Comparison of ENCODE assay signal across 8 cellular contexts in the genomic region with DNA sequence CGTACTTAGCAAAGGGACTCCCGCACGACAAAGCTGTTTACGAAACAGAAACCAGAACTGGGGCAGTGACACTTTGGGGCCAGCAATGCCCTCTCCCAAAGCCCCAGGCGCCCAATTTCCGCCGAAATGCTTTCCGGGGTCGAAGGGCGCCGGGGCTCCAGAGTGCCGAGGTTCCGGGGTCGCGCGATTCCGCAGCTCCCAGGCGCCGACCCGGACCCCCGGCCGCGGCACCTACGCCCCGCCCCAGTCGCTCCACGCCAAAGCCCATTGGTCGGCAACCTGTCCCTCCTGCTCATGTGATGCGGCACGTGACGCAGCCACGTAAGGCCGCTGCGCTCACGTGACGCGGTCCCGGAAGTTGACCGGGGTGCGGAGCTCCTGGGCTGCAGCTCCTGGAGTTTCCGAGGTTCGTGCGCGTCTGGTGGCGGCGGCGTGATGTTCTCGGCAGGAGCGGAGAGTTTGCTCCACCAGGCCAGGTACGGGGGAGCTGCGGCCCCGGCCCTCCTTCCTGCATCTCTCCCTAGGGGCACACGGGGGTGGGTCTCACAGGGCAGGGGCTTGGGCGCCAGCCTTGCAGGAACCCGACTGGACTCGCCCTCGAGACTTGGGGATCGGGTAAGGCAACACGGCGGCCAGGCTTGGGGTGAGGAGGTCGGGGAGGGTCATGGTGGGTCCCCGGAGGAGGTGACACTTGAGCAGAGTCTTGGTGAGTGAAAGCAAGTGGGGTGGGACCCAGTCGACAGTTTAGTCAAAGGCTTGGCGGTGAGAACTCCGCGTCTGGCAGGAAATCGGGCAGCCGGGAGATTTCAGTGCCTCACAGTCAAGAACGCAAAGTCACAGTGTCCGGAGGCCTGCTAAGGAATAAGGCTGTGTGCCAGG. TPM values are rescaled to one million over a fixed set of nuclear protein-coding genes. Genes with fewer than 3 reads are reported as not detected.
DNase-seq lines count a peak whose midpoint lies in the region; ATAC-seq and TF ChIP-seq lines count a peak whose summit lies in the region.

A gene with protein sequence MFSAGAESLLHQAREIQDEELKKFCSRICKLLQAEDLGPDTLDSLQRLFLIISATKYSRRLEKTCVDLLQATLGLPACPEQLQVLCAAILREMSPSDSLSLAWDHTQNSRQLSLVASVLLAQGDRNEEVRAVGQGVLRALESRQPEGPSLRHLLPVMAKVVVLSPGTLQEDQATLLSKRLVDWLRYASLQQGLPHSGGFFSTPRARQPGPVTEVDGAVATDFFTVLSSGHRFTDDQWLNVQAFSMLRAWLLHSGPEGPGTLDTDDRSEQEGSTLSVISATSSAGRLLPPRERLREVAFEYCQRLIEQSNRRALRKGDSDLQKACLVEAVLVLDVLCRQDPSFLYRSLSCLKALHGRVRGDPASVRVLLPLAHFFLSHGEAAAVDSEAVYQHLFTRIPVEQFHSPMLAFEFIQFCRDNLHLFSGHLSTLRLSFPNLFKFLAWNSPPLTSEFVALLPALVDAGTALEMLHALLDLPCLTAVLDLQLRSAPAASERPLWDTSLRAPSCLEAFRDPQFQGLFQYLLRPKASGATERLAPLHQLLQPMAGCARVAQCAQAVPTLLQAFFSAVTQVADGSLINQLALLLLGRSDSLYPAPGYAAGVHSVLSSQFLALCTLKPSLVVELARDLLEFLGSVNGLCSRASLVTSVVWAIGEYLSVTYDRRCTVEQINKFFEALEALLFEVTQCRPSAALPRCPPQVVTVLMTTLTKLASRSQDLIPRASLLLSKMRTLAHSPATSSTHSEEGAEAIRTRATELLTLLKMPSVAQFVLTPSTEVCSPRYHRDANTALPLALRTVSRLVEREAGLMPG (plus strand): TSS at position 343 of the 879 bp plus-strand sequence. CDS start 93 bp downstream, at position 436.

- DNase-seq in NB4 (ENCODE audit: low read depth) = peak; percentile 100
- peak; percentile 100 for DNase-seq in SK-N-SH
- DNase-seq in activated naive CD4-positive, alpha-beta T cell treated with anti-CD3 and anti-CD28 coated beads, Interleukin-2, amount 50 U/mL, for 16 hours = peak; percentile 97
- DNase-seq in non-pigmented ciliary epithelial cell (ENCODE audit: low read depth) = peak; percentile 80
- DNase-seq in substantia nigra (lab: John Stamatoyannopoulos, UW) = peak; percentile 70 to 98 (median 93)

- CTCF ChIA-PET in SK-N-SH (lab: Yijun Ruan, JAX) = interaction anchor here (0.8 to 3.4 kb wide), 13 partner anchors 9 to 371 kb away, joined by 3 to 14 read pairs (median 4); a partner anchor contains a TSS

- no peak for TF ChIP-seq RAD21 in SK-N-SH (IDR thresholded peaks at IDR 0.05; ENCODE audit: low read length)

- H3K9ac ChIP-seq in SK-N-SH = peak within 1 kb of the TSS; percentile 91

- ATAC-seq in HG02571 (IDR thresholded peaks at IDR 0.05; ENCODE audit: unreplicated experiment) = peak; percentile 88
- peak; percentile 94 for ATAC-seq in gastroesophageal sphincter

- H3K4me3 ChIP-seq in GM08714 (ENCODE audit: low read length) (peak within 1 kb of the TSS; percentile 86), NB4 (ENCODE audit: low read depth, low read length) (peak within 1 kb of the TSS; percentile 95), SK-N-SH (ENCODE audit: low read depth in 2 of 2, low read length in 1 of 2) (peak within 1 kb of the TSS; percentile 84 to 99), gastroesophageal sphincter (peak within 1 kb of the TSS; percentile 68 to 82)

- POLR2A ChIA-PET in SK-N-SH (lab: Yijun Ruan, JAX) = interaction anchor here (0.7 to 1.8 kb wide), 10 partner anchors 9 to 134 kb away, joined by 3 to 9 read pairs (median 6); a partner anchor contains a TSS

- peak; percentile 95 for TF ChIP-seq POLR2A in NB4 (IDR thresholded peaks at IDR 0.05; ENCODE audit: extremely low read depth, insufficient read length)
- peak; percentile 95 to 96 for TF ChIP-seq POLR2A in gastroesophageal sphincter (IDR thresholded peaks at IDR 0.05)

- peak within 1 kb of the TSS; percentile 97 for H3K4me2 ChIP-seq in SK-N-SH

- TF ChIP-seq EP300 in SK-N-SH (IDR thresholded peaks at IDR 0.05; ENCODE audit: borderline replicate concordance in 1 of 2, low read depth in 1 of 2, low read length in 1 of 2) (peak in 1 of 2 experiments; percentile 24; a peak in 2 of 4 replicates), gastroesophageal sphincter (IDR thresholded peaks at IDR 0.05) (no peak)

- H3F3A ChIP-seq in SK-N-SH (replicated peaks; ENCODE audit: insufficient read depth) = peaks cover 3% of the 10 kb centered on the region

- peak within 1 kb of the TSS; percentile 87 to 89 for H3K27ac ChIP-seq in SK-N-SH (ENCODE audit: low read depth in 2 of 2, low read length in 1 of 2)
- peak within 1 kb of the TSS; percentile 91 to 98 (median 94) for H3K27ac ChIP-seq in gastroesophageal sphincter
- H3K27ac ChIP-seq in substantia nigra (ENCODE audit: low read depth, low read length, poor library complexity, severe bottlenecking) = peak within 1 kb of the TSS; percentile 84

- no peaks in the 10 kb centered on the region for H3K27me3 ChIP-seq in SK-N-SH (ENCODE audit: insufficient read depth)
- no peaks in the 10 kb centered on the region for H3K27me3 ChIP-seq in gastroesophageal sphincter

- H3K9me3 ChIP-seq in SK-N-SH (no peaks in the 10 kb centered on the region), gastroesophageal sphincter (no peaks in the 10 kb centered on the region)

- TF ChIP-seq CTCF in NB4 (IDR thresholded peaks at IDR 0.05; ENCODE audit: low read depth, low read length) = no peak
- 0 out of 2 replicates have a peak, but pooled peaks have one; percentile 7 for TF ChIP-seq CTCF in SK-N-SH (IDR thresholded peaks at IDR 0.05)
- peak in 3 of 4 experiments; percentile 13 to 22 (median 14) for TF ChIP-seq CTCF in gastroesophageal sphincter (IDR thresholded peaks at IDR 0.05)

- peak within 1 kb of the TSS; percentile 90 for H2AFZ ChIP-seq in SK-N-SH (ENCODE audit: low read depth)

- no peaks in the 10 kb centered on the region for H3K9me2 ChIP-seq in SK-N-SH

- 3% methylated on average over 47 of the region's 70 CpGs for WGBS in SK-N-SH (ENCODE audit: low lambda C conversion rate)
- WGBS in gastroesophageal sphincter (ENCODE audit: low coverage in 1 of 2), 2 donors = 0 to 1% methylated on average over 2 to 13 of the region's 70 CpGs

- no peaks in the 10 kb centered on the region for H3K36me3 ChIP-seq in SK-N-SH (replicated peaks in 1 of 2; ENCODE audit: control insufficient read depth in 1 of 2, insufficient read depth in 2 of 2, low read length in 1 of 2)
- H3K36me3 ChIP-seq in gastroesophageal sphincter = peaks cover 0 to 20% of the 10 kb centered on the region in 2 donors

- peaks cover 52% of the 10 kb centered on the region for H3K79me2 ChIP-seq in SK-N-SH (ENCODE audit: insufficient read depth)

- H3K4me1 ChIP-seq in SK-N-SH (ENCODE audit: control insufficient read depth in 1 of 2, insufficient read depth in 2 of 2, low read depth in 1 of 2, low read length in 1 of 2) (peaks cover 9 to 18% of the 10 kb centered on the region in 2 experiments; a peak in 1 of 4 replicates), gastroesophageal sphincter (peaks cover 3 to 47% (median 12%) of the 10 kb centered on the region in 3 donors)

- H4K20me1 ChIP-seq in SK-N-SH (ENCODE audit: insufficient read depth) = peaks cover 14% of the 10 kb centered on the region

TF ChIP-seq in SK-N-SH, 30 proteins besides CTCF, POLR2A, EP300 and RAD21 (continues in another document):
- TF ChIP-seq SMC3 (IDR thresholded peaks at IDR 0.05; ENCODE audit: low read depth, low read length) (no peak), TAF1 (IDR thresholded peaks at IDR 0.05; ENCODE audit: borderline replicate concordance, low read depth, low read length) (peak; percentile 90), RFX5 (IDR thresholded peaks at IDR 0.05; ENCODE audit: low read length) (no peak), FOXJ3 (CRISPR knock-in tag; IDR thresholded peaks at IDR 0.05) (no peak), YY1 (IDR thresholded peaks at IDR 0.05; ENCODE audit: low read depth) (no peak; the same call in 1 of the 2 replicates), RCOR1 (IDR thresholded peaks at IDR 0.05; ENCODE audit: low read length) (peak; percentile 95), GATA2 (CRISPR knock-in tag; IDR thresholded peaks at IDR 0.05) (no peak), EZH2phosphoT487 (IDR thresholded peaks at IDR 0.05; ENCODE audit: borderline replicate concordance, low read depth) (no peak), CHD2 (IDR thresholded peaks at IDR 0.05; ENCODE audit: low read length, partially characterized antibody) (peak; percentile 88), FOXM1 (IDR thresholded peaks at IDR 0.05; ENCODE audit: low read depth) (peak; percentile 69; the same call in 1 of the 2 replicates), POLR2AphosphoS5 (IDR thresholded peaks at IDR 0.05; ENCODE audit: low read depth, low read length) (peak; percentile 96), MXI1 (IDR thresholded peaks at IDR 0.05; ENCODE audit: low read depth, low read length) (peak; percentile 95), TCF12 (IDR thresholded peaks at IDR 0.05) (no peak; the same call in 1 of the 2 replicates), TEAD4 (IDR thresholded peaks at IDR 0.05; ENCODE audit: borderline replicate concordance, insufficient read depth) (no peak), GABPA (IDR thresholded peaks at IDR 0.05; ENCODE audit: low read depth) (peak; percentile 85)
- TF ChIP-seq, protein P1, sequence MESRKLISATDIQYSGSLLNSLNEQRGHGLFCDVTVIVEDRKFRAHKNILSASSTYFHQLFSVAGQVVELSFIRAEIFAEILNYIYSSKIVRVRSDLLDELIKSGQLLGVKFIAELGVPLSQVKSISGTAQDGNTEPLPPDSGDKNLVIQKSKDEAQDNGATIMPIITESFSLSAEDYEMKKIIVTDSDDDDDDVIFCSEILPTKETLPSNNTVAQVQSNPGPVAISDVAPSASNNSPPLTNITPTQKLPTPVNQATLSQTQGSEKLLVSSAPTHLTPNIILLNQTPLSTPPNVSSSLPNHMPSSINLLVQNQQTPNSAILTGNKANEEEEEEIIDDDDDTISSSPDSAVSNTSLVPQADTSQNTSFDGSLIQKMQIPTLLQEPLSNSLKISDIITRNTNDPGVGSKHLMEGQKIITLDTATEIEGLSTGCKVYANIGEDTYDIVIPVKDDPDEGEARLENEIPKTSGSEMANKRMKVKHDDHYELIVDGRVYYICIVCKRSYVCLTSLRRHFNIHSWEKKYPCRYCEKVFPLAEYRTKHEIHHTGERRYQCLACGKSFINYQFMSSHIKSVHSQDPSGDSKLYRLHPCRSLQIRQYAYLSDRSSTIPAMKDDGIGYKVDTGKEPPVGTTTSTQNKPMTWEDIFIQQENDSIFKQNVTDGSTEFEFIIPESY (IDR thresholded peaks at IDR 0.05; ENCODE audit: borderline replicate concordance, low read depth) = peak; percentile 87; the same call in 1 of the 2 replicates

RNA-seq across cellular contexts. Expression of the gene that starts here (rescaled TPM):
- 29.5 and 36.7 TPM in 2 replicates for polyA plus RNA-seq in SK-N-SH (2012; rRNA removed)
- polyA plus RNA-seq in SK-N-SH (2012; cell fraction: cytosol; rRNA removed) = 5.5 and 11.0 TPM in 2 replicates
- 159 and 241 TPM in 2 replicates for polyA plus RNA-seq in SK-N-SH (2012; cell fraction: nucleus; rRNA removed)
- total RNA-seq in gastroesophageal sphincter = 10 to 100 TPM; 13.0 to 33.9 (median 26.8) TPM

Comparison
In these comparisons a context has a peak if more than half of its experiments do, and no peak if none do; other contexts are left out.
1. Peak in every context shown above with its lines: DNase-seq, ATAC-seq, H3K4me3 ChIP-seq and H3K27ac ChIP-seq.